In genomic region chr15:43562753-43563152, GRCh38 we compare ENCODE assay signal across 2 cellular contexts. TPM values are rescaled to one million over a fixed set of nuclear protein-coding genes. Genes with fewer than 3 reads are reported as not detected.
"Had no signal": no experiment of that assay in that cellular context is flagged by ENCODE, and none has a peak within 500 bp of the region (broad histone marks: within the 10 kb centered on the region; RNA-seq: fewer than 3 reads in every experiment).

No MANE protein-coding gene starts in this region.

RNA-seq across cellular contexts. Expression of gene CKMT1B, which starts 31.1 kb away (rescaled TPM):
- total RNA-seq: GM23248, HFFc6 had no signal
- polyA plus RNA-seq: GM23248 had no signal

RNA-seq across cellular contexts. Expression of gene STRC, which starts 55.8 kb away (rescaled TPM):
- total RNA-seq: HFFc6 had no signal
